In the genomic region with DNA sequence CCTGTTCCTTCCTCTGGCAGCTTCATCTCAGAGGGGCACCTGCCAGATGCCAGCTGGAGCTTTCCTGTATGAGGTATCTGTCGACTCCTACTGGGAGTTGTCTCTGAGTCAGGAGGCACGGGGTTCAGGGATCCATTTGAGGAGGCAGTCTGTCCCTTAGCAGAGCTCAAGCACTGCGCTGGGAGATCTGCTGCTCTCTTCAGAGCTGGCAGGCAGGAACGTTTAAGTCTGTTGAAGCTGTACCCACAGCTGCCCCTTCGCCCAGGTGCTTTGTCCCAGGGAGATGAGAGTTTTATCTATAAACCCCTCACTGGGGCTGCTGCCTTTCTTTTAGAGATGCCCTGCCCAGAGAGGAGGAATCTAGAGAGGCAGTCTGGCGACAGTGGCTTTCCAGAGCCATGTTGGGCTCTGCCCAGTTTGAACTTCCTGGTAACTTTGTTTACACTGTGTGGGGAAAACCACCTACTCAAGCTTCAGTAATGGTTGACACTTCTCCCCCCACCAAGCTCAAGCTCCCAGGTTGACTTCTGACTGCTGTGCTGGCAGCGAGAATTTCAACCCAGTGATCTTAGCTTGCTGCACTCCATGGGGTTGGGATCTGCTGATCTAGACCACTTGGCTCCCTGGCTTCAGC, we compare ENCODE assay signal across 39 cellular contexts.
"Had no signal": no experiment of that assay in that cellular context is flagged by ENCODE, and none has a peak within 500 bp of the region (broad histone marks: within the 10 kb centered on the region; RNA-seq: fewer than 3 reads in every experiment).

No MANE protein-coding gene starts in this region.

- H3K9me3 Mint-ChIP-seq: activated naive CD4-positive, alpha-beta T cell treated with anti-CD3 and anti-CD28 coated beads for 36 hours; activated T-cell treated with anti-CD3 and anti-CD28 coated beads, Interleukin-2, amount 50 U/mL, for 4 hours; activated T-helper 1 cell treated with anti-CD3 and anti-CD28 coated beads, Interleukin-12 subunit alpha, Interleukin-12 subunit beta, Interleukin-2, Interleukin-4 antibody, amounts not matched to agents 30 ng/mL and 10 ng/mL and 1 ng/mL, durations not matched to agents 14 hours and 24 hours and 36 hours; activated T-helper 17 cell treated with anti-CD3 and anti-CD28 coated beads, Interleukin-2, amount 50 U/mL, for 72 hours; central memory CD8-positive, alpha-beta T cell had no signal

- H3K27ac Mint-ChIP-seq: activated naive CD4-positive, alpha-beta T cell treated with anti-CD3 and anti-CD28 coated beads for 36 hours; activated naive CD4-positive, alpha-beta T cell treated with anti-CD3 and anti-CD28 coated beads, Interleukin-2, amount 10 ng/mL, durations not matched to agents 7 days and 5 days; activated naive CD4-positive, alpha-beta T cell treated with anti-CD3 and anti-CD28 coated beads, Interleukin-2, amount 50 U/mL, for 24 hours; activated naive CD8-positive, alpha-beta T cell; activated naive CD8-positive, alpha-beta T cell treated with anti-CD3 and anti-CD28 coated beads for 36 hours; activated naive CD8-positive, alpha-beta T cell treated with anti-CD3 and anti-CD28 coated beads, Interleukin-2, amount 10 ng/mL, durations not matched to agents 7 days and 5 days; activated T-cell treated with anti-CD3 and anti-CD28 coated beads, Interleukin-2, amount 50 U/mL, for 24 hours; activated T-cell treated with anti-CD3 and anti-CD28 coated beads, Interleukin-2, amount 50 U/mL, for 72 hours; activated T-helper 1 cell treated with anti-CD3 and anti-CD28 coated beads, Interleukin-12 subunit alpha, Interleukin-12 subunit beta, Interleukin-2, Interleukin-4 antibody, amounts not matched to agents 30 ng/mL and 10 ng/mL and 1 ng/mL, durations not matched to agents 14 hours and 24 hours and 36 hours; activated T-helper 17 cell treated with anti-CD3 and anti-CD28 coated beads, Interleukin-2, amount 50 U/mL, for 72 hours; activated T-helper 2 cell treated with anti-CD3 and anti-CD28 coated beads, Interferon-gamma antibody, Interleukin-2, Interleukin-4, amounts not matched to agents 10 μg/mL and 5 μg/mL and 100 μg/mL, durations not matched to agents 14 hours and 24 hours and 36 hours; brain had no signal

- H3K9me3 ChIP-seq: adrenal gland had no signal

- H3K4me1 ChIP-seq: adrenal gland, ascending aorta, body of pancreas, breast epithelium had no signal

- FAIRE-seq: astrocyte, bronchial epithelial cell had no signal

- H3K36me3 Mint-ChIP-seq: brain had no signal

- H3K27me3 ChIP-seq: adrenal gland, ascending aorta, body of pancreas, brain microvascular endothelial cell, breast epithelium, cardiac muscle cell had no signal

- H3K4me1 Mint-ChIP-seq: activated naive CD4-positive, alpha-beta T cell treated with anti-CD3 and anti-CD28 coated beads, Interleukin-2, amount 10 ng/mL, durations not matched to agents 7 days and 5 days; activated naive CD4-positive, alpha-beta T cell treated with anti-CD3 and anti-CD28 coated beads, Interleukin-2, amount 50 U/mL, for 24 hours; activated naive CD8-positive, alpha-beta T cell treated with anti-CD3 and anti-CD28 coated beads for 36 hours; activated T-helper 17 cell treated with anti-CD3 and anti-CD28 coated beads, Interleukin-2, amount 50 U/mL, for 72 hours; brain; central memory CD8-positive, alpha-beta T cell had no signal

- H3K4me3 Mint-ChIP-seq: activated naive CD4-positive, alpha-beta T cell treated with anti-CD3 and anti-CD28 coated beads for 36 hours; activated naive CD4-positive, alpha-beta T cell treated with anti-CD3 and anti-CD28 coated beads, Interleukin-2, amount 10 ng/mL, durations not matched to agents 7 days and 5 days; activated naive CD4-positive, alpha-beta T cell treated with anti-CD3 and anti-CD28 coated beads, Interleukin-2, amount 50 U/mL, for 24 hours; activated naive CD8-positive, alpha-beta T cell; activated naive CD8-positive, alpha-beta T cell treated with anti-CD3 and anti-CD28 coated beads for 36 hours; activated naive CD8-positive, alpha-beta T cell treated with anti-CD3 and anti-CD28 coated beads, Interleukin-2, amount 10 ng/mL, durations not matched to agents 7 days and 5 days; activated T-cell treated with anti-CD3 and anti-CD28 coated beads, Interleukin-2, amount 50 U/mL, for 24 hours; activated T-cell treated with anti-CD3 and anti-CD28 coated beads, Interleukin-2, amount 50 U/mL, for 4 hours; activated T-cell treated with anti-CD3 and anti-CD28 coated beads, Interleukin-2, amount 50 U/mL, for 72 hours; activated T-helper 1 cell treated with anti-CD3 and anti-CD28 coated beads, Interleukin-12 subunit alpha, Interleukin-12 subunit beta, Interleukin-2, Interleukin-4 antibody, amounts not matched to agents 30 ng/mL and 10 ng/mL and 1 ng/mL, durations not matched to agents 14 hours and 24 hours and 36 hours; activated T-helper 17 cell treated with anti-CD3 and anti-CD28 coated beads, Interleukin-2, amount 50 U/mL, for 72 hours; brain; central memory CD8-positive, alpha-beta T cell had no signal

- H3K36me3 ChIP-seq: adrenal gland, ascending aorta, brain microvascular endothelial cell, breast epithelium, cardiac muscle cell had no signal

- H3K4me3 ChIP-seq: adrenal gland, ascending aorta, body of pancreas, breast epithelium, cardiac muscle cell had no signal

- ATAC-seq: activated naive CD4-positive, alpha-beta T cell treated with anti-CD3 and anti-CD28 coated beads, Interleukin-2, amount 50 U/mL, for 72 hours; activated T-cell treated with anti-CD3 and anti-CD28 coated beads, Interleukin-2, amount 50 U/mL, for 4 hours; activated T-cell treated with anti-CD3 and anti-CD28 coated beads, Interleukin-2, amount 50 U/mL, for 72 hours; activated T-helper 17 cell treated with anti-CD3 and anti-CD28 coated beads, Interleukin-2, amount 50 U/mL, for 72 hours; body of pancreas had no signal

- DNase-seq: activated effector memory CD4-positive, alpha-beta T cell treated with anti-CD3 and anti-CD28 coated beads, Interleukin-2, amount 50 U/mL, for 16 hours; activated effector memory CD4-positive, alpha-beta T cell treated with Interleukin-2 at 50 U/mL for 16 hours; activated gamma-delta T cell; activated gamma-delta T cell treated with Interleukin-2 at 50 U/mL for 16 hours; activated naive CD4-positive, alpha-beta T cell; activated naive CD4-positive, alpha-beta T cell treated with anti-CD3 and anti-CD28 coated beads for 36 hours; activated naive CD4-positive, alpha-beta T cell treated with anti-CD3 and anti-CD28 coated beads, Interleukin-2, amount 10 ng/mL, durations not matched to agents 7 days and 5 days; activated naive CD4-positive, alpha-beta T cell treated with anti-CD3 and anti-CD28 coated beads, Interleukin-2, amount 50 U/mL, for 16 hours; activated naive CD4-positive, alpha-beta T cell treated with Interleukin-2 at 50 U/mL for 16 hours; activated naive CD8-positive, alpha-beta T cell treated with anti-CD3 and anti-CD28 coated beads for 36 hours; activated naive CD8-positive, alpha-beta T cell treated with anti-CD3 and anti-CD28 coated beads, Interleukin-2, amount 10 ng/mL, durations not matched to agents 7 days and 5 days; activated T-cell treated with anti-CD3 and anti-CD28 coated beads, Interleukin-2, amount 50 U/mL, for 1 hour; activated T-cell treated with anti-CD3 and anti-CD28 coated beads, Interleukin-2, amount 50 U/mL, for 24 hours; activated T-cell treated with anti-CD3 and anti-CD28 coated beads, Interleukin-2, amount 50 U/mL, for 4 hours; activated T-cell treated with anti-CD3 and anti-CD28 coated beads, Interleukin-2, amount 50 U/mL, for 48 hours; activated T-cell treated with anti-CD3 and anti-CD28 coated beads, Interleukin-2, amount 50 U/mL, for 72 hours; adrenal gland; amniotic stem cell; amygdala; anterior cingulate cortex; aorta; body of pancreas; brain microvascular endothelial cell; caudate nucleus; central memory CD4-positive, alpha-beta T cell; cerebellar nuclear complex had no signal

- H3K27ac ChIP-seq: adrenal gland, ascending aorta, body of pancreas, brain microvascular endothelial cell, breast epithelium, cardiac muscle cell had no signal
